ENCODE assay signal across 29 cellular contexts in the genomic region with DNA sequence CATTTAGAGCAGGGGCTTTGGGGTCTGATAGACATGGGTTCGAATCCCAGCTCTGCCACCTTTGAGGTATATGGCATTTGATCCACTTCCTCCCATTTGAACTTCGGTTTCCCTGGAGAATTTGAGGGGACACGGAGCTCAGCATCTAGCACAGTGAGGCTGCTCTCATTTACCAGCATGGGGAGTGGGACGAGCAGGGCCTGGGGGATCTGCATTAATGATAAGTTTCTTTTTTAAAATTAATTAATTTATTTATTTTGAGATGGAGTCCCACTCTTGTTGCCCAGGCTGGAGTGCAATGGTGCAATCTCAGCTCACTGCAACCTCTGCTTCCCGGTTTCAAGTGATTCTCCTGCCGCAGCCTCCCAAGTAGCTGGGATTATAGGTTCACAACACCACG. TPM values are rescaled to one million over a fixed set of nuclear protein-coding genes. Genes with fewer than 3 reads are reported as not detected.
"Had no signal": no experiment of that assay in that cellular context is flagged by ENCODE, and none has a peak within 500 bp of the region (broad histone marks: within the 10 kb centered on the region; RNA-seq: fewer than 3 reads in every experiment).

No MANE protein-coding gene starts in this region.

- H3K27ac Mint-ChIP-seq: activated CD4-positive, alpha-beta memory T cell treated with anti-CD3 and anti-CD28 coated beads for 36 hours; activated CD4-positive, alpha-beta T cell treated with anti-CD3 and anti-CD28 coated beads, Interleukin-2, amount 10 ng/mL, durations not matched to agents 24 days and 14 days; activated naive CD4-positive, alpha-beta T cell treated with anti-CD3 and anti-CD28 coated beads for 36 hours; activated naive CD8-positive, alpha-beta T cell treated with anti-CD3 and anti-CD28 coated beads for 36 hours; activated T-helper 1 cell treated with anti-CD3 and anti-CD28 coated beads, Interleukin-12 subunit alpha, Interleukin-12 subunit beta, Interleukin-2, Interleukin-4 antibody, amounts not matched to agents 30 ng/mL and 10 ng/mL and 1 ng/mL, durations not matched to agents 14 hours and 24 hours and 36 hours; naive thymus-derived CD4-positive, alpha-beta T cell; neural progenitor cell; T-helper 1 cell treated with Interleukin-12 subunit alpha and Interleukin-12 subunit beta and Interleukin-4 antibody, amounts not matched to agents 30 μg/mL and 1 μg/mL, for 36 hours had no signal

- H3K27ac ChIP-seq: adrenal gland, body of pancreas, gastrocnemius medialis, hepatocyte, neural progenitor cell, right lobe of liver, tibial nerve had no signal

- H3K4me3 Mint-ChIP-seq: activated CD4-positive, alpha-beta memory T cell treated with anti-CD3 and anti-CD28 coated beads for 36 hours; activated CD4-positive, alpha-beta T cell treated with anti-CD3 and anti-CD28 coated beads, Interleukin-2, amount 10 ng/mL, durations not matched to agents 24 days and 14 days; activated naive CD4-positive, alpha-beta T cell treated with anti-CD3 and anti-CD28 coated beads for 36 hours; activated naive CD8-positive, alpha-beta T cell treated with anti-CD3 and anti-CD28 coated beads for 36 hours; activated T-helper 1 cell treated with anti-CD3 and anti-CD28 coated beads, Interleukin-12 subunit alpha, Interleukin-12 subunit beta, Interleukin-2, Interleukin-4 antibody, amounts not matched to agents 30 ng/mL and 10 ng/mL and 1 ng/mL, durations not matched to agents 14 hours and 24 hours and 36 hours; naive thymus-derived CD4-positive, alpha-beta T cell; neural progenitor cell; T-helper 1 cell treated with Interleukin-12 subunit alpha and Interleukin-12 subunit beta and Interleukin-4 antibody, amounts not matched to agents 30 μg/mL and 1 μg/mL, for 36 hours had no signal

- H3K4me3 ChIP-seq: adrenal gland, body of pancreas, gastrocnemius medialis, hepatocyte, neural progenitor cell, right lobe of liver, tibial nerve had no signal

- DNase-seq: activated CD4-positive, alpha-beta memory T cell treated with anti-CD3 and anti-CD28 coated beads for 36 hours; activated CD4-positive, alpha-beta T cell treated with anti-CD3 and anti-CD28 coated beads, Interleukin-2, amount 10 ng/mL, durations not matched to agents 24 days and 14 days; activated CD4-positive, CD25-positive, alpha-beta regulatory T cell treated with anti-CD3 and anti-CD28 coated beads, Interleukin-2, amount 50 U/mL, for 72 hours; activated effector memory CD4-positive, alpha-beta T cell treated with anti-CD3 and anti-CD28 coated beads, Interleukin-2, amount 50 U/mL, for 16 hours; activated naive CD4-positive, alpha-beta T cell treated with anti-CD3 and anti-CD28 coated beads for 36 hours; activated naive CD8-positive, alpha-beta T cell treated with anti-CD3 and anti-CD28 coated beads for 36 hours; aorta; body of pancreas; effector CD8-positive, alpha-beta T cell; erythroblast; gastrocnemius medialis; glutamatergic neuron; left cardiac atrium; mammary epithelial cell; midbrain; naive thymus-derived CD4-positive, alpha-beta T cell; right lobe of liver; stimulated activated CD4-positive, alpha-beta T cell treated with anti-CD3 and anti-CD28 coated beads, Interleukin-2, amount 100 ng/mL, for 48 hours; stimulated activated naive CD4-positive, alpha-beta T cell treated with Interleukin-2 at 50 U/mL for 16 hours; SW 1271; T-helper 9 cell had no signal

- H3K4me1 Mint-ChIP-seq: activated CD4-positive, alpha-beta T cell treated with anti-CD3 and anti-CD28 coated beads, Interleukin-2, amount 10 ng/mL, durations not matched to agents 24 days and 14 days; activated naive CD8-positive, alpha-beta T cell treated with anti-CD3 and anti-CD28 coated beads for 36 hours; naive thymus-derived CD4-positive, alpha-beta T cell had no signal

- H3K9me3 ChIP-seq: adrenal gland, body of pancreas, gastrocnemius medialis, right lobe of liver had no signal

- H3K9me3 Mint-ChIP-seq: activated CD4-positive, alpha-beta memory T cell treated with anti-CD3 and anti-CD28 coated beads for 36 hours; activated CD4-positive, alpha-beta T cell treated with anti-CD3 and anti-CD28 coated beads, Interleukin-2, amount 10 ng/mL, durations not matched to agents 24 days and 14 days; activated naive CD8-positive, alpha-beta T cell treated with anti-CD3 and anti-CD28 coated beads for 36 hours; activated T-helper 1 cell treated with anti-CD3 and anti-CD28 coated beads, Interleukin-12 subunit alpha, Interleukin-12 subunit beta, Interleukin-2, Interleukin-4 antibody, amounts not matched to agents 30 ng/mL and 10 ng/mL and 1 ng/mL, durations not matched to agents 14 hours and 24 hours and 36 hours; T-helper 1 cell treated with Interleukin-12 subunit alpha and Interleukin-12 subunit beta and Interleukin-4 antibody, amounts not matched to agents 30 μg/mL and 1 μg/mL, for 36 hours had no signal

- H3K36me3 Mint-ChIP-seq: naive thymus-derived CD4-positive, alpha-beta T cell; neural progenitor cell had no signal

- H3K9ac ChIP-seq: neural progenitor cell had no signal

- H3K27me3 ChIP-seq: adrenal gland, body of pancreas, gastrocnemius medialis, hepatocyte, neural progenitor cell, right lobe of liver had no signal

- H3K36me3 ChIP-seq: adrenal gland, gastrocnemius medialis, neural progenitor cell, right lobe of liver, tibial nerve had no signal

- H3K4me1 ChIP-seq: adrenal gland, body of pancreas, gastrocnemius medialis, right lobe of liver, tibial nerve had no signal

- H3K27me3 Mint-ChIP-seq: activated CD4-positive, alpha-beta memory T cell treated with anti-CD3 and anti-CD28 coated beads for 36 hours; activated naive CD8-positive, alpha-beta T cell treated with anti-CD3 and anti-CD28 coated beads for 36 hours had no signal

RNA-seq across cellular contexts. Expression of gene VSTM2L, which starts 52.6 kb away (rescaled TPM):
- total RNA-seq: activated CD4-positive, alpha-beta memory T cell treated with anti-CD3 and anti-CD28 coated beads for 36 hours; activated naive CD4-positive, alpha-beta T cell treated with anti-CD3 and anti-CD28 coated beads for 36 hours; activated naive CD8-positive, alpha-beta T cell treated with anti-CD3 and anti-CD28 coated beads for 36 hours; dermis microvascular lymphatic vessel endothelial cell; skeletal muscle tissue had no signal
